In genomic region chr11:11844272-11844671, GRCh38 we compare ENCODE assay signal across 10 cellular contexts. TPM values are rescaled to one million over a fixed set of nuclear protein-coding genes. Genes with fewer than 3 reads are reported as not detected.
DNase-seq lines count a peak whose midpoint lies in the region; ATAC-seq, FAIRE-seq and TF ChIP-seq lines count a peak whose summit lies in the region.
"Had no signal": no experiment of that assay in that cellular context is flagged by ENCODE, and none has a peak within 500 bp of the region (broad histone marks: within the 10 kb centered on the region; RNA-seq: fewer than 3 reads in every experiment).

No MANE protein-coding gene starts in this region.

- WGBS in heart right ventricle, 2 donors = 37 to 48% methylated on average over 1 of the region's 1 CpG
- WGBS in mesodermal cell (ENCODE audit: insufficient coverage in 2 of 2), 2 experiments = no CpG with 5 or more reads among the region's 1 CpG
- WGBS in urinary bladder = 50% methylated on average over 1 of the region's 1 CpG

- TF ChIP-seq CTCF in heart right ventricle (IDR thresholded peaks at IDR 0.05) (no peak), brain microvascular endothelial cell (IDR thresholded peaks at IDR 0.05; ENCODE audit: low read depth, low read length, missing control alignments) (no peak)

- H3K27ac Mint-ChIP-seq in immature natural killer cell = no peak overlapping the region
- H3K27ac Mint-ChIP-seq: activated CD8-positive, alpha-beta T cell treated with anti-CD3 and anti-CD28 coated beads for 36 hours had no signal

- H3K4me3 ChIP-seq in heart right ventricle = peak overlapping the region in 8 of 10 donors; percentile 61 to 97 (median 85)
- H3K4me3 ChIP-seq in brain microvascular endothelial cell (ENCODE audit: low read depth, low read length) = peak overlapping the region; percentile 80
- H3K4me3 ChIP-seq in mesodermal cell (ENCODE audit: extremely low read depth, insufficient read depth, low read length, poor library complexity, severe bottlenecking) = peak overlapping the region; percentile 82
- H3K4me3 ChIP-seq in urinary bladder (ENCODE audit: low read depth, low read length) = no peak overlapping the region

- in situ Hi-C loops in brain microvascular endothelial cell (cut with HindIII; ENCODE audit: low pct_ligation_motif_present, low sequenced_read_pairs) = no loop called here

- H3K4me1 ChIP-seq in heart right ventricle = peaks cover 0 to 71% (median 62%) of the 10 kb centered on the region in 9 donors
- H3K4me1 ChIP-seq in mesodermal cell (ENCODE audit: control insufficient read depth, insufficient read depth, low read length, poor library complexity, severe bottlenecking) = peaks cover 8% of the 10 kb centered on the region
- H3K4me1 ChIP-seq in urinary bladder (ENCODE audit: insufficient read depth) = no peaks in the 10 kb centered on the region

- H3K27ac ChIP-seq in heart right ventricle = peak overlapping the region; percentile 45 to 99 (median 97)
- H3K27ac ChIP-seq in brain microvascular endothelial cell = peak overlapping the region; percentile 91
- H3K27ac ChIP-seq in mesodermal cell (ENCODE audit: low read depth, low read length, severe bottlenecking) = no peak overlapping the region
- peak overlapping the region; percentile 73 for H3K27ac ChIP-seq in urinary bladder (ENCODE audit: low read depth)

- intact Hi-C loops in heart right ventricle (cut with DNase I) = loop anchor here in 2 of 10 donors (5.0 kb wide), 2 partner anchors 47 to 198 kb away; no protein-coding TSS in a partner anchor
- intact Hi-C loops in cardiac septum (cut with DNase I) = loop anchor here (5.0 kb wide), 1 partner anchor 1037 kb away; the partner anchor contains the start of gene EIF4G2

- ATAC-seq in heart right ventricle = no peak
- ATAC-seq: activated CD8-positive, alpha-beta T cell treated with anti-CD3 and anti-CD28 coated beads for 36 hours had no signal

- H3K27me3 Mint-ChIP-seq in immature natural killer cell (ENCODE audit: low read depth in 3 of 3) = peaks cover 7 to 10% (median 9%) of the 10 kb centered on the region in 3 donors
- H3K27me3 Mint-ChIP-seq: activated CD8-positive, alpha-beta T cell treated with anti-CD3 and anti-CD28 coated beads for 36 hours had no signal

- H3K4me3 Mint-ChIP-seq in immature natural killer cell = no peak overlapping the region
- H3K4me3 Mint-ChIP-seq: activated CD8-positive, alpha-beta T cell treated with anti-CD3 and anti-CD28 coated beads for 36 hours had no signal

- no peak for DNase-seq in heart right ventricle
- no peak for DNase-seq in cardiac septum (ENCODE audit: low spot score)
- DNase-seq in brain microvascular endothelial cell = no peak
- DNase-seq in HTR-8/SVneo (ENCODE audit: insufficient read length, low spot score) = no peak
- DNase-seq in immature natural killer cell = no peak
- DNase-seq in activated naive CD4-positive, alpha-beta T cell (lab: John Stamatoyannopoulos, UW) = no peak
- DNase-seq: dermis blood vessel endothelial cell had no signal

- no peaks in the 10 kb centered on the region for H3K9me3 Mint-ChIP-seq in immature natural killer cell
- H3K9me3 Mint-ChIP-seq: activated CD8-positive, alpha-beta T cell treated with anti-CD3 and anti-CD28 coated beads for 36 hours had no signal

- H3K36me3 Mint-ChIP-seq in immature natural killer cell = no peaks in the 10 kb centered on the region

- FAIRE-seq in HTR-8/SVneo (lab: Jason Lieb, UNC) = no peak

- H3K27me3 ChIP-seq in heart right ventricle (no peaks in the 10 kb centered on the region), brain microvascular endothelial cell (replicated peaks) (no peaks in the 10 kb centered on the region)

- H3K9me3 ChIP-seq in heart right ventricle (no peaks in the 10 kb centered on the region), mesodermal cell (ENCODE audit: control insufficient read depth, low read length) (no peaks in the 10 kb centered on the region)

- H3K36me3 ChIP-seq in heart right ventricle = no peaks in the 10 kb centered on the region
- no peaks in the 10 kb centered on the region for H3K36me3 ChIP-seq in brain microvascular endothelial cell (replicated peaks)
- no peaks in the 10 kb centered on the region for H3K36me3 ChIP-seq in mesodermal cell (ENCODE audit: control insufficient read depth, insufficient read depth, low read length)
- no peaks in the 10 kb centered on the region for H3K36me3 ChIP-seq in urinary bladder (ENCODE audit: insufficient read depth)

- H3K4me1 Mint-ChIP-seq in immature natural killer cell = peaks cover 14 to 27% of the 10 kb centered on the region in 2 donors

RNA-seq across cellular contexts. Expression of gene USP47, which starts 2.5 kb away (rescaled TPM):
- 10 to 100 TPM; 46.4 to 56.4 (median 52.8) TPM for total RNA-seq in heart right ventricle
- 10 to 100 TPM; 30.5 to 33.2 TPM for polyA plus RNA-seq in heart right ventricle
- total RNA-seq in cardiac septum = 61.6 TPM
- 36.3 TPM for polyA plus RNA-seq in mesodermal cell (2013, experiment 1 of 2)
- polyA plus RNA-seq in mesodermal cell (2013, experiment 2 of 2) = 35.2 TPM
- 170 TPM for total RNA-seq in urinary bladder
- polyA plus RNA-seq in urinary bladder = 37.6 TPM
- polyA plus RNA-seq in immature natural killer cell = 10 to 100 TPM; 36.3 to 72.4 (median 43.5) TPM
